ENCODE assay signal across 20 cellular contexts in the genomic region with DNA sequence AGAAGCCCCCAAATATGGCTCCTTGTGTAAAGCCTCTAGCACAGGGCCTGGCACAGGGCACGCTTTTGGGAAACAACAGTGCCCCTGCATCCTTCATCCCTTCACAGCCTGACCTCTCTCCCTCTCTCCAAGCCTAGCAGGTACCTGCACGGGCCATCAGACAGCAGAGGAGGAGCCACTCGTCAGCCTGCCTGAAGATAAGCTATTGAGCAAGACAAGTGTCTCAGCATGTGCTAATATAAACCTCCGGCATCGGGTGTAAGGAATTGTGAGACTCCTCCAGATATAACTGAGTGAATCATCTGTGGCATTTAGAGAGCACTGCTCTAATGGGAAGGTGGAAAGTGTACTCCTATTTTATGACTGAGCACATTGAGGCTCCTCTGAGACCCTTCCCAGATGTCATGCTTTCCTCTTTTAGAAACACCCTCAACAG. TPM values are rescaled to one million over a fixed set of nuclear protein-coding genes. Genes with fewer than 3 reads are reported as not detected.
DNase-seq lines count a peak whose midpoint lies in the region; ATAC-seq, FAIRE-seq and TF ChIP-seq lines count a peak whose summit lies in the region.
"Had no signal": no experiment of that assay in that cellular context is flagged by ENCODE, and none has a peak within 500 bp of the region (broad histone marks: within the 10 kb centered on the region; RNA-seq: fewer than 3 reads in every experiment).

No MANE protein-coding gene starts in this region.

- no peaks in the 10 kb centered on the region for H3K79me2 ChIP-seq in astrocyte (ENCODE audit: insufficient read depth, low read length)
- no peaks in the 10 kb centered on the region for H3K79me2 ChIP-seq in hepatocyte
- H3K79me2 ChIP-seq: parathyroid adenoma had no signal

- H3K9me3 ChIP-seq in breast epithelium = no peaks in the 10 kb centered on the region
- H3K9me3 ChIP-seq in astrocyte (ENCODE audit: insufficient read depth, low read depth, low read length) = no peaks in the 10 kb centered on the region
- H3K9me3 ChIP-seq in hepatocyte (ENCODE audit: low read depth) = no peaks in the 10 kb centered on the region

- CTCF ChIA-PET in MCF 10A (lab: Yijun Ruan, JAX) = interaction anchor here (0.6 to 1.4 kb wide), 3 partner anchors 43 to 78 kb away, joined by 3 read pairs; no protein-coding TSS in a partner anchor

- FAIRE-seq in astrocyte (lab: Jason Lieb, UNC) (no peak), GM19239 (lab: Jason Lieb, UNC) (no peak)

- DNase-seq in MCF 10A (ENCODE audit: unreplicated experiment) (peak; percentile 85), breast epithelium (ENCODE audit: low spot score in 2 of 2) (no peak), astrocyte (ENCODE audit: low read depth) (peak; percentile 73), hepatocyte (ENCODE audit: low spot score) (peak; percentile 79), HUDEP-2 (lab: John Stamatoyannopoulos, UW; ENCODE audit: unreplicated experiment in 76 of 76) (no peak), GM19239 (ENCODE audit: insufficient read length, low spot score) (no peak)
- DNase-seq in NK-92 treated with Interleukin-12 subunit alpha and Interleukin-12 subunit beta, amount 100 ng/mL, for 24 hours (lab: John Stamatoyannopoulos, UW) = no peak
- DNase-seq: ACHN; activated B cell treated with CpG ODN at 0.5 μM for 24 hours; activated T-cell treated with anti-CD3 and anti-CD28 coated beads, Interleukin-2, amount 50 U/mL, for 48 hours; GOT3; KG1; left colon; NCI-H345; SHP77 treated with DMSO at 0.1 percent for 48 hours; stimulated activated CD4-positive, alpha-beta T cell treated with anti-CD3 and anti-CD28 coated beads, Interleukin-2, amount 100 ng/mL, for 48 hours had no signal

- H3K4me3 ChIP-seq in breast epithelium (no peak overlapping the region), astrocyte (ENCODE audit: insufficient read depth, low read depth, low read length) (no peak overlapping the region), hepatocyte (no peak overlapping the region)
- H3K4me3 ChIP-seq: cardiac muscle cell had no signal

- H3K27ac Mint-ChIP-seq in MCF 10A (ENCODE audit: low read depth, unreplicated experiment) (no peak overlapping the region), astrocyte (ENCODE audit: unreplicated experiment) (no peak overlapping the region)
- H3K27ac Mint-ChIP-seq: activated B cell treated with CpG ODN at 0.5 μM for 24 hours had no signal

- no peak for TF ChIP-seq POLR2A in breast epithelium (IDR thresholded peaks at IDR 0.05)

- H3K27ac ChIP-seq in breast epithelium (no peak overlapping the region), astrocyte (ENCODE audit: low read depth, low read length) (no peak overlapping the region), hepatocyte (peak overlapping the region; percentile 90)
- H3K27ac ChIP-seq: cardiac muscle cell, parathyroid adenoma had no signal

- H3K9me2 ChIP-seq in hepatocyte (replicated peaks; ENCODE audit: insufficient read depth) = no peaks in the 10 kb centered on the region

- no peak for ATAC-seq in GM18873 (IDR thresholded peaks at IDR 0.05; ENCODE audit: low FRiP score, unreplicated experiment)
- ATAC-seq: left colon had no signal

- no peak overlapping the region for H3K4me2 ChIP-seq in astrocyte (ENCODE audit: low read length)
- no peak overlapping the region for H3K4me2 ChIP-seq in hepatocyte

- no peak overlapping the region for H3K4me3 Mint-ChIP-seq in MCF 10A (ENCODE audit: unreplicated experiment)
- H3K4me3 Mint-ChIP-seq in astrocyte (ENCODE audit: unreplicated experiment) = no peak overlapping the region
- H3K4me3 Mint-ChIP-seq: activated B cell treated with CpG ODN at 0.5 μM for 24 hours had no signal

- H4K20me1 ChIP-seq in astrocyte (ENCODE audit: insufficient read depth, low read length) (no peaks in the 10 kb centered on the region), hepatocyte (ENCODE audit: insufficient read depth, poor library complexity, severe bottlenecking) (no peaks in the 10 kb centered on the region)

- peaks cover 10% of the 10 kb centered on the region for H3K4me1 Mint-ChIP-seq in MCF 10A (ENCODE audit: insufficient read depth, unreplicated experiment)
- peaks cover 14% of the 10 kb centered on the region for H3K4me1 Mint-ChIP-seq in astrocyte (ENCODE audit: low read depth, unreplicated experiment)
- H3K4me1 Mint-ChIP-seq: activated B cell treated with CpG ODN at 0.5 μM for 24 hours had no signal

- H3K4me1 ChIP-seq in breast epithelium (no peaks in the 10 kb centered on the region), astrocyte (ENCODE audit: insufficient read depth, low read length) (peaks cover 2% of the 10 kb centered on the region), hepatocyte (ENCODE audit: insufficient read depth) (peaks cover 74% of the 10 kb centered on the region)
- H3K4me1 ChIP-seq: parathyroid adenoma had no signal

- POLR2A ChIA-PET in MCF 10A (lab: Yijun Ruan, JAX) = interaction anchor here (0.5 to 1.1 kb wide), 3 partner anchors 9 to 1736 kb away, joined by 3 to 4 read pairs (median 3); no protein-coding TSS in a partner anchor

- H3K27me3 ChIP-seq in breast epithelium (no peaks in the 10 kb centered on the region), astrocyte (ENCODE audit: insufficient read depth, low read length) (no peaks in the 10 kb centered on the region), hepatocyte (no peaks in the 10 kb centered on the region)
- H3K27me3 ChIP-seq: cardiac muscle cell had no signal

- H3K36me3 ChIP-seq in breast epithelium (no peaks in the 10 kb centered on the region), astrocyte (ENCODE audit: insufficient read depth, low read length) (no peaks in the 10 kb centered on the region), hepatocyte (replicated peaks; ENCODE audit: insufficient read depth, low read depth) (no peaks in the 10 kb centered on the region)
- H3K36me3 ChIP-seq: cardiac muscle cell had no signal

- H3K9ac ChIP-seq in astrocyte (ENCODE audit: low read length) = no peak overlapping the region
- H3K9ac ChIP-seq: parathyroid adenoma had no signal

- 39% methylated on average over 5 of the region's 5 CpGs for WGBS in hepatocyte (ENCODE audit: low lambda C conversion rate, missing lambda C conversion rate)

- H3K36me3 Mint-ChIP-seq in MCF 10A (ENCODE audit: insufficient read depth, unreplicated experiment) = no peaks in the 10 kb centered on the region
- H3K36me3 Mint-ChIP-seq in astrocyte (ENCODE audit: low read depth, unreplicated experiment) = no peaks in the 10 kb centered on the region

- H3K9me3 Mint-ChIP-seq in MCF 10A (ENCODE audit: unreplicated experiment) (no peaks in the 10 kb centered on the region), astrocyte (ENCODE audit: unreplicated experiment) (no peaks in the 10 kb centered on the region)
- H3K9me3 Mint-ChIP-seq: activated B cell treated with CpG ODN at 0.5 μM for 24 hours had no signal

- intact Hi-C loops in MCF 10A (cut with micrococcal nuclease) (no loop called here), breast epithelium (cut with DNase I; ENCODE audit: low total_unique reads) (loop anchor here (10.0 kb wide), 1 partner anchor 1596 kb away; a partner anchor contains a TSS)

- TF ChIP-seq CTCF in MCF 10A (IDR thresholded peaks at IDR 0.05; ENCODE audit: unreplicated experiment) (no peak), breast epithelium (IDR thresholded peaks at IDR 0.05) (no peak), astrocyte (IDR thresholded peaks at IDR 0.05; ENCODE audit: insufficient read depth, low read depth, low read length) (no peak), hepatocyte (IDR thresholded peaks at IDR 0.05; ENCODE audit: poor library complexity) (no peak)

- BruUV-seq in MCF 10A (replicated peaks; lab: Mats Ljungman, UMichigan) = no TSS peak

- H3K27me3 Mint-ChIP-seq in MCF 10A (ENCODE audit: insufficient read depth, unreplicated experiment) (no peaks in the 10 kb centered on the region), astrocyte (ENCODE audit: low read depth, unreplicated experiment) (peaks cover 20% of the 10 kb centered on the region)

- H2AFZ ChIP-seq in astrocyte (ENCODE audit: low read depth, low read length) (no peak overlapping the region), hepatocyte (no peak overlapping the region)
- H2AFZ ChIP-seq: parathyroid adenoma had no signal

RNA-seq across cellular contexts. Expression of a gene that starts 38.3 kb away (rescaled TPM):
- total RNA-seq in MCF 10A (2022) (not detected in 2 replicates), breast epithelium (under 1 TPM in 1 of 3 donors, not detected in 2; 0.80 TPM), astrocyte (0.14 TPM in 1 of 2 replicates, not detected in the other), hepatocyte (15.4 and 36.2 TPM in 2 replicates)
- 11.6 and 13.9 TPM in 2 replicates for polyA plus RNA-seq in hepatocyte
- total RNA-seq: activated B cell treated with CpG ODN at 0.5 μM for 24 hours, epithelial cell of proximal tubule, left colon had no signal

Comparison
In these comparisons a context has a peak if more than half of its experiments do, and no peak if none do; other contexts are left out.
1. DNase-seq: peak in MCF 10A (single experiment), astrocyte (single experiment) and hepatocyte (single experiment); none in breast epithelium (0 of 2), NK-92 treated with Interleukin-12 subunit alpha and Interleukin-12 subunit beta, amount 100 ng/mL, for 24 hours (single experiment), HUDEP-2 (0 of 76) and GM19239 (single experiment).